In genomic region chr12:93108958-93109357, GRCh38 we compare ENCODE assay signal across 14 cellular contexts.
DNase-seq lines count a peak whose midpoint lies in the region; TF ChIP-seq lines count a peak whose summit lies in the region.
"Had no signal": no experiment of that assay in that cellular context is flagged by ENCODE, and none has a peak within 500 bp of the region (broad histone marks: within the 10 kb centered on the region; RNA-seq: fewer than 3 reads in every experiment).

No MANE protein-coding gene starts in this region.

- DNase-seq in EL, result peak; percentile 28
- no peak for DNase-seq in WERI-Rb-1
- peak; percentile 64 for DNase-seq in fibroblast of pulmonary artery (ENCODE audit: low read depth)
- DNase-seq in sigmoid colon, result no peak
- DNase-seq in occipital lobe (lab: John Stamatoyannopoulos, UW), result no peak
- no peak for DNase-seq in stimulated activated CD4-positive, alpha-beta T cell treated with anti-CD3 and anti-CD28 coated beads, Interleukin-4, amount 100 ng/mL, for 1 hour
- no peak for DNase-seq in cortex of kidney (lab: John Stamatoyannopoulos, UW)
- DNase-seq: activated naive CD8-positive, alpha-beta T cell treated with anti-CD3 and anti-CD28 coated beads, Interleukin-2, amount 50 U/mL, for 24 hours; CD8-positive, alpha-beta T cell; KG1; mucosa of descending colon; Peyer's patch; stimulated activated CD4-positive, alpha-beta T cell treated with anti-CD3 and anti-CD28 coated beads, Interleukin-1b, Interleukin-23, amount 100 ng/mL, for 48 hours; stimulated activated CD8-positive, alpha-beta memory T cell treated with anti-CD3 and anti-CD28 coated beads, Interleukin-4, amount 100 ng/mL, for 48 hours had no signal

- no peaks in the 10 kb centered on the region for H3K27me3 ChIP-seq in WERI-Rb-1 (ENCODE audit: insufficient read depth, low read depth, severe bottlenecking)
- no peaks in the 10 kb centered on the region for H3K27me3 ChIP-seq in sigmoid colon
- H3K27me3 ChIP-seq: Peyer's patch had no signal

- TF ChIP-seq EP300 in sigmoid colon (IDR thresholded peaks at IDR 0.05), result no peak

- intact Hi-C loops in sigmoid colon (cut with DNase I), result no loop called here

- H3K27ac ChIP-seq in WERI-Rb-1 (peak overlapping the region; percentile 64), sigmoid colon (peak overlapping the region in 3 of 4 donors; percentile 49 to 58 (median 49))

- TF ChIP-seq CTCF in WERI-Rb-1 (IDR thresholded peaks at IDR 0.05; ENCODE audit: low read depth, low read length), result no peak
- TF ChIP-seq CTCF in fibroblast of pulmonary artery (IDR thresholded peaks at IDR 0.05; ENCODE audit: low read length, missing control alignments), result no peak
- TF ChIP-seq CTCF in sigmoid colon (IDR thresholded peaks at IDR 0.05), result no peak

- H3K9me3 ChIP-seq in WERI-Rb-1 (ENCODE audit: severe bottlenecking), result no peaks in the 10 kb centered on the region
- no peaks in the 10 kb centered on the region for H3K9me3 ChIP-seq in sigmoid colon
- H3K9me3 ChIP-seq: mucosa of descending colon, Peyer's patch had no signal

- WGBS in sigmoid colon, 2 donors, result 73 to 74% methylated on average over 3 of the region's 3 CpGs

- H3K36me3 ChIP-seq in WERI-Rb-1 (no peaks in the 10 kb centered on the region), sigmoid colon (no peaks in the 10 kb centered on the region)
- H3K36me3 ChIP-seq: Peyer's patch had no signal

- no peak for TF ChIP-seq POLR2A in sigmoid colon (IDR thresholded peaks at IDR 0.05)

- peaks cover 0 to 63% (median 49%) of the 10 kb centered on the region in 4 donors for H3K4me1 ChIP-seq in sigmoid colon

- H3K4me3 ChIP-seq in WERI-Rb-1 (ENCODE audit: low read depth, low read length) (peak overlapping the region; percentile 19), fibroblast of pulmonary artery (replicated peaks; ENCODE audit: low read depth, low read length) (no peak overlapping the region), sigmoid colon (no peak overlapping the region)
- H3K4me3 ChIP-seq: mucosa of descending colon, Peyer's patch had no signal

Comparison
In these comparisons a context has a peak if more than half of its experiments do, and no peak if none do; other contexts are left out.
1. DNase-seq: peak in EL (single experiment) and fibroblast of pulmonary artery (single experiment); none in WERI-Rb-1 (single experiment), sigmoid colon (single experiment), occipital lobe (single experiment), stimulated activated CD4-positive, alpha-beta T cell treated with anti-CD3 and anti-CD28 coated beads, Interleukin-4, amount 100 ng/mL, for 1 hour (single experiment) and cortex of kidney (single experiment).